8 cellular contexts compared by ENCODE assay signal in the genomic region with DNA sequence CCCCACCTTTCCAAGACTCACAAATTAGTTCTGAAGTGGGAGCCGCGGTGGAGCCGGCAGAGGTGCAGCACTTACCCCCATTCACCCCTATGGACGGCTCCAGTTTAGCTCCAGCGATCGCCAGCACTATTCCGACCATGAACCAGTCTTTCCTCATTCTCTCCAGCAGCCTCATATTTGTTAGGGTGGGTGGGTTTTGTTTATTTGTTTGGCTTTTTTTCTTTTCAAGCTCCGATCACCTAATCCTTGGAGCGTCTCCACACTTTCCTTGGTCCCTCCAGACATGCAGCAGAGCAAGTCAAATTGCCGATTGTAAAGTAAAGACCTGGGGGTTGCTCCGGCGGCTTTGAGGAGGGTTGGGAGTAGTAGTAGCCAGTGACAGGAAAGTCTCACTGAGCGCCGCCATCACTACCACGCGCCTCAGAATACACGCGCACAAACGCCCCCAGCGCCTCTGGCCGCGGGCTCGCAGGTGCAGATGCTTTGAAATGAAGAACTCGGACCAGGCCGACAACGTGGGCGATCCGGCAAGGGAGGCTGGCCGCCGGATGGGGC. TPM values are rescaled to one million over a fixed set of nuclear protein-coding genes. Genes with fewer than 3 reads are reported as not detected.
DNase-seq lines count a peak whose midpoint lies in the region; ATAC-seq and TF ChIP-seq lines count a peak whose summit lies in the region.

A gene with protein sequence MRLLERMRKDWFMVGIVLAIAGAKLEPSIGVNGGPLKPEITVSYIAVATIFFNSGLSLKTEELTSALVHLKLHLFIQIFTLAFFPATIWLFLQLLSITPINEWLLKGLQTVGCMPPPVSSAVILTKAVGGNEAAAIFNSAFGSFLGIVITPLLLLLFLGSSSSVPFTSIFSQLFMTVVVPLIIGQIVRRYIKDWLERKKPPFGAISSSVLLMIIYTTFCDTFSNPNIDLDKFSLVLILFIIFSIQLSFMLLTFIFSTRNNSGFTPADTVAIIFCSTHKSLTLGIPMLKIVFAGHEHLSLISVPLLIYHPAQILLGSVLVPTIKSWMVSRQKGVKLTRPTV (minus strand): TSS at position 398 of the 555 bp plus-strand sequence. CDS start 223 bp downstream, at position 175.

- peak; percentile 47 for TF ChIP-seq POLR2A in GM18951 (IDR thresholded peaks at IDR 0.05; ENCODE audit: extremely low read depth, insufficient read depth, insufficient read length)

- in situ Hi-C loops in GM18951 (cut with MboI; ENCODE audit: low sequenced_read_pairs, unreplicated experiment): no loop called here

- peak; percentile 44 to 51 for DNase-seq in AML-193 (lab: John Stamatoyannopoulos, UW)
- peak; percentile 2 for DNase-seq in NCI-H446 treated with DMSO at 0.1 percent for 48 hours (lab: John Stamatoyannopoulos, UW)
- peak; percentile 62 to 66 for DNase-seq in activated CD4-positive, alpha-beta T cell treated with anti-CD3 and anti-CD28 coated beads for 4 hours
- peak; percentile 58 for DNase-seq in dedifferentiated amniotic fluid mesenchymal stem cell (ENCODE audit: extremely low spot score)
- DNase-seq in left lobe of liver (ENCODE audit: low spot score): peak; percentile 79
- DNase-seq in stimulated activated CD4-positive, alpha-beta T cell treated with anti-CD3 and anti-CD28 coated beads, Interleukin-2, amount 100 ng/mL, for 48 hours: peak; percentile 60 to 66

- ATAC-seq in HG03139 (IDR thresholded peaks at IDR 0.05; ENCODE audit: unreplicated experiment): peak; percentile 75
- peak; percentile 88 for ATAC-seq in left lobe of liver

RNA-seq across cellular contexts. Expression of the gene that starts here (rescaled TPM):
- 8.6 TPM for total RNA-seq in left lobe of liver

Comparison
In these comparisons a context has a peak if more than half of its experiments do, and no peak if none do; other contexts are left out.
1. Peak in every context shown above with its lines: DNase-seq and ATAC-seq.
2. DNase-seq: peak in every context shown above with its lines; median percentile 79 in left lobe of liver; 64 in activated CD4-positive, alpha-beta T cell treated with anti-CD3 and anti-CD28 coated beads for 4 hours; 63 in stimulated activated CD4-positive, alpha-beta T cell treated with anti-CD3 and anti-CD28 coated beads, Interleukin-2, amount 100 ng/mL, for 48 hours; 58 in dedifferentiated amniotic fluid mesenchymal stem cell; 48 in AML-193; 2 in NCI-H446 treated with DMSO at 0.1 percent for 48 hours.